1 cellular context compared by ENCODE assay signal in genomic region chrX:139297638-139298037, GRCh38.
TF ChIP-seq lines count a peak whose summit lies in the region.

No MANE protein-coding gene starts in this region.

TF ChIP-seq in GM23338, 12 proteins besides CTCF, POLR2A, EP300 and RAD21 (continued from another document):
- TF ChIP-seq, protein P1, sequence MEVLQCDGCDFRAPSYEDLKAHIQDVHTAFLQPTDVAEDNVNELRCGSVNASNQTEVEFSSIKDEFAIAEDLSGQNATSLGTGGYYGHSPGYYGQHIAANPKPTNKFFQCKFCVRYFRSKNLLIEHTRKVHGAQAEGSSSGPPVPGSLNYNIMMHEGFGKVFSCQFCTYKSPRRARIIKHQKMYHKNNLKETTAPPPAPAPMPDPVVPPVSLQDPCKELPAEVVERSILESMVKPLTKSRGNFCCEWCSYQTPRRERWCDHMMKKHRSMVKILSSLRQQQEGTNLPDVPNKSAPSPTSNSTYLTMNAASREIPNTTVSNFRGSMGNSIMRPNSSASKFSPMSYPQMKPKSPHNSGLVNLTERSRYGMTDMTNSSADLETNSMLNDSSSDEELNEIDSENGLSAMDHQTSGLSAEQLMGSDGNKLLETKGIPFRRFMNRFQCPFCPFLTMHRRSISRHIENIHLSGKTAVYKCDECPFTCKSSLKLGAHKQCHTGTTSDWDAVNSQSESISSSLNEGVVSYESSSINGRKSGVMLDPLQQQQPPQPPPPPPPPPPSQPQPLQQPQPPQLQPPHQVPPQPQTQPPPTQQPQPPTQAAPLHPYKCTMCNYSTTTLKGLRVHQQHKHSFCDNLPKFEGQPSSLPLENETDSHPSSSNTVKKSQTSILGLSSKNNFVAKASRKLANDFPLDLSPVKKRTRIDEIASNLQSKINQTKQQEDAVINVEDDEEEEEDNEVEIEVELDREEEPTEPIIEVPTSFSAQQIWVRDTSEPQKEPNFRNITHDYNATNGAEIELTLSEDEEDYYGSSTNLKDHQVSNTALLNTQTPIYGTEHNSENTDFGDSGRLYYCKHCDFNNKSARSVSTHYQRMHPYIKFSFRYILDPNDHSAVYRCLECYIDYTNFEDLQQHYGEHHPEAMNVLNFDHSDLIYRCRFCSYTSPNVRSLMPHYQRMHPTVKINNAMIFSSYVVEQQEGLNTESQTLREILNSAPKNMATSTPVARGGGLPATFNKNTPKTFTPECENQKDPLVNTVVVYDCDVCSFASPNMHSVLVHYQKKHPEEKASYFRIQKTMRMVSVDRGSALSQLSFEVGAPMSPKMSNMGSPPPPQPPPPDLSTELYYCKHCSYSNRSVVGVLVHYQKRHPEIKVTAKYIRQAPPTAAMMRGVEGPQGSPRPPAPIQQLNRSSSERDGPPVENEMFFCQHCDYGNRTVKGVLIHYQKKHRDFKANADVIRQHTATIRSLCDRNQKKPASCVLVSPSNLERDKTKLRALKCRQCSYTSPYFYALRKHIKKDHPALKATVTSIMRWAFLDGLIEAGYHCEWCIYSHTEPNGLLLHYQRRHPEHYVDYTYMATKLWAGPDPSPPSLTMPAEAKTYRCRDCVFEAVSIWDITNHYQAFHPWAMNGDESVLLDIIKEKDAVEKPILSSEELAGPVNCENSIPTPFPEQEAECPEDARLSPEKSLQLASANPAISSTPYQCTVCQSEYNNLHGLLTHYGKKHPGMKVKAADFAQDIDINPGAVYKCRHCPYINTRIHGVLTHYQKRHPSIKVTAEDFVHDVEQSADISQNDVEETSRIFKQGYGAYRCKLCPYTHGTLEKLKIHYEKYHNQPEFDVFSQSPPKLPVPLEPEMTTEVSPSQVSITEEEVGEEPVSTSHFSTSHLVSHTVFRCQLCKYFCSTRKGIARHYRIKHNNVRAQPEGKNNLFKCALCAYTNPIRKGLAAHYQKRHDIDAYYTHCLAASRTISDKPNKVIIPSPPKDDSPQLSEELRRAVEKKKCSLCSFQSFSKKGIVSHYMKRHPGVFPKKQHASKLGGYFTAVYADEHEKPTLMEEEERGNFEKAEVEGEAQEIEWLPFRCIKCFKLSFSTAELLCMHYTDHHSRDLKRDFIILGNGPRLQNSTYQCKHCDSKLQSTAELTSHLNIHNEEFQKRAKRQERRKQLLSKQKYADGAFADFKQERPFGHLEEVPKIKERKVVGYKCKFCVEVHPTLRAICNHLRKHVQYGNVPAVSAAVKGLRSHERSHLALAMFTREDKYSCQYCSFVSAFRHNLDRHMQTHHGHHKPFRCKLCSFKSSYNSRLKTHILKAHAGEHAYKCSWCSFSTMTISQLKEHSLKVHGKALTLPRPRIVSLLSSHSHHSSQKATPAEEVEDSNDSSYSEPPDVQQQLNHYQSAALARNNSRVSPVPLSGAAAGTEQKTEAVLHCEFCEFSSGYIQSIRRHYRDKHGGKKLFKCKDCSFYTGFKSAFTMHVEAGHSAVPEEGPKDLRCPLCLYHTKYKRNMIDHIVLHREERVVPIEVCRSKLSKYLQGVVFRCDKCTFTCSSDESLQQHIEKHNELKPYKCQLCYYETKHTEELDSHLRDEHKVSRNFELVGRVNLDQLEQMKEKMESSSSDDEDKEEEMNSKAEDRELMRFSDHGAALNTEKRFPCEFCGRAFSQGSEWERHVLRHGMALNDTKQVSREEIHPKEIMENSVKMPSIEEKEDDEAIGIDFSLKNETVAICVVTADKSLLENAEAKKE (CRISPR knock-in tag; IDR thresholded peaks at IDR 0.05): no peak
- TF ChIP-seq REST (IDR thresholded peaks at IDR 0.05; ENCODE audit: unreplicated experiment) (no peak), EZH2 (IDR thresholded peaks at IDR 0.05; ENCODE audit: low read depth, unreplicated experiment) (no peak), JUNB (IDR thresholded peaks at IDR 0.05; ENCODE audit: unreplicated experiment) (no peak), NANOG (IDR thresholded peaks at IDR 0.05; ENCODE audit: borderline replicate concordance) (no peak), STAT1 (IDR thresholded peaks at IDR 0.05; ENCODE audit: unreplicated experiment) (no peak), EZH2phosphoT487 (IDR thresholded peaks at IDR 0.05; ENCODE audit: unreplicated experiment) (no peak), ZNF114 (CRISPR knock-in tag; IDR thresholded peaks at IDR 0.05) (no peak), ETS1 (IDR thresholded peaks at IDR 0.05) (no peak), ZNF331 (CRISPR knock-in tag; IDR thresholded peaks at IDR 0.05; ENCODE audit: low read depth) (no peak)
